Comparison of ENCODE assay signal across 17 cellular contexts in the genomic region with DNA sequence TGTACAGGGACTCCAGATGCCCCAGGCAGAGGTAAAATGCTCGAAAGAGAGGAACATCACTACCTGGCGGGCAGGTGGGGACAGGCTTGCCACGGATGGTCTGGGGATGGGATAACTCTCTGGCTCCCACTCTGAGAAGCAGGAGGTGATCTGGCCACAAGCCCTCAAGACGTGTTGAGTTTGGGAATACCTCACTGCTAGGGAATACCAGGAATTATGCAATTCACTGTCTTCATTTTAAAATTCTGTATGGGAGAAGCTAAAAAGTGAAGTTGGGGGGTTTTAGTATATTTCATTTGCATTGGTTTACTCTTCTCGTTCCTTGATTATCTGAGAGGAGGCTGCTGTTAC.
DNase-seq lines count a peak whose midpoint lies in the region; ATAC-seq, FAIRE-seq and TF ChIP-seq lines count a peak whose summit lies in the region.
"Had no signal": no experiment of that assay in that cellular context is flagged by ENCODE, and none has a peak within 500 bp of the region (broad histone marks: within the 10 kb centered on the region; RNA-seq: fewer than 3 reads in every experiment).

No MANE protein-coding gene starts in this region.

- no peaks in the 10 kb centered on the region for H3K9me2 ChIP-seq in SK-N-SH

- no peak overlapping the region; the same call in 1 of the 2 replicates for H3K9ac ChIP-seq in SK-N-SH

- no peaks in the 10 kb centered on the region for H3K27me3 ChIP-seq in SK-N-SH (ENCODE audit: insufficient read depth)

- H3K27ac ChIP-seq in SK-N-SH (ENCODE audit: low read depth in 2 of 2, low read length in 1 of 2) (peak overlapping the region in 1 of 2 experiments; percentile 72; a peak in 2 of 4 replicates), RWPE1 (peak overlapping the region; percentile 75)
- H3K27ac ChIP-seq: 22Rv1 had no signal

- H3K4me3 ChIP-seq in SK-N-SH (ENCODE audit: low read depth in 2 of 2, low read length in 1 of 2) (no peak overlapping the region), fibroblast of the aortic adventitia (ENCODE audit: low read depth, low read length) (peak overlapping the region; percentile 13)
- H3K4me3 ChIP-seq: HAP-1 had no signal

- CTCF ChIA-PET in SK-N-SH (lab: Yijun Ruan, JAX) (no interaction called here), RWPE1 (lab: Yijun Ruan, JAX) (interaction anchor here (0.7 kb wide), 1 partner anchor 94 kb away, joined by 3 read pairs; no protein-coding TSS in a partner anchor)

- H3K9me3 ChIP-seq in SK-N-SH: no peaks in the 10 kb centered on the region
- H3K9me3 ChIP-seq: HAP-1 had no signal

- FAIRE-seq in GM12891 (lab: Jason Lieb, UNC): no peak

- peaks cover 0 to 10% of the 10 kb centered on the region in 2 experiments; a peak in 1 of 4 replicates for H3K4me1 ChIP-seq in SK-N-SH (ENCODE audit: control insufficient read depth in 1 of 2, insufficient read depth in 2 of 2, low read depth in 1 of 2, low read length in 1 of 2)
- H3K4me1 ChIP-seq: HAP-1 had no signal

- no peak for TF ChIP-seq CTCF in SK-N-SH (IDR thresholded peaks at IDR 0.05)
- no peak for TF ChIP-seq CTCF in RWPE1 (conservative IDR thresholded peaks at IDR 0.05; ENCODE audit: low read depth)
- no peak for TF ChIP-seq CTCF in fibroblast of the aortic adventitia (IDR thresholded peaks at IDR 0.05; ENCODE audit: insufficient read depth, low read length)

- POLR2A ChIA-PET in SK-N-SH (lab: Yijun Ruan, JAX): no interaction called here
- POLR2A ChIA-PET in RWPE1 (lab: Yijun Ruan, JAX; ENCODE audit: low non-redundant PET): no interaction called here

- no peak for TF ChIP-seq EP300 in SK-N-SH (IDR thresholded peaks at IDR 0.05; ENCODE audit: borderline replicate concordance in 1 of 2, low read depth in 1 of 2, low read length in 1 of 2)

- no peaks in the 10 kb centered on the region for H3K79me2 ChIP-seq in SK-N-SH (ENCODE audit: insufficient read depth)

- no peak for TF ChIP-seq RAD21 in SK-N-SH (IDR thresholded peaks at IDR 0.05; ENCODE audit: low read length)

- ATAC-seq in SK-N-SH treated with all-trans-retinoic acid at 6 μM for 48 hours: no peak
- no peak for ATAC-seq in GM19351 (IDR thresholded peaks at IDR 0.05; ENCODE audit: unreplicated experiment)

- no peak overlapping the region for H2AFZ ChIP-seq in SK-N-SH (ENCODE audit: low read depth)

- DNase-seq in SK-N-SH (no peak), RWPE1 (ENCODE audit: low spot score) (no peak), fibroblast of the aortic adventitia (ENCODE audit: low read depth) (peak; percentile 15), NAMALWA (ENCODE audit: low spot score) (no peak), iPS-NIHi11 (ENCODE audit: low spot score) (no peak), GM12891 (ENCODE audit: insufficient read length, low spot score) (no peak)
- DNase-seq: C1 segment of cervical spinal cord; NCI-H1048; NCI-H146; NCI-H2081 treated with DMSO at 0.1 percent for 48 hours; NCI-H524 treated with DMSO at 0.1 percent for 48 hours; NK-92 treated with Interleukin-12 subunit alpha and Interleukin-12 subunit beta, amount 100 ng/mL, for 24 hours; SHP77 had no signal

- WGBS in SK-N-SH (ENCODE audit: low lambda C conversion rate): 73% methylated on average over 5 of the region's 5 CpGs

- H4K20me1 ChIP-seq in SK-N-SH (ENCODE audit: insufficient read depth): no peaks in the 10 kb centered on the region

- H3K4me2 ChIP-seq in SK-N-SH: 0 out of 2 replicates have a peak overlapping the region, but pooled peaks have one; percentile 32

- H3K36me3 ChIP-seq in SK-N-SH (replicated peaks in 1 of 2; ENCODE audit: control insufficient read depth in 1 of 2, insufficient read depth in 2 of 2, low read length in 1 of 2): no peaks in the 10 kb centered on the region
- H3K36me3 ChIP-seq: HAP-1 had no signal

- no peak for TF ChIP-seq POLR2A in GM12891 (IDR thresholded peaks at IDR 0.05; ENCODE audit: low read depth, low read length)

- peaks cover 16% of the 10 kb centered on the region for H3F3A ChIP-seq in SK-N-SH (replicated peaks; ENCODE audit: insufficient read depth)

TF ChIP-seq in SK-N-SH, 30 proteins besides CTCF, POLR2A, EP300 and RAD21:
- TF ChIP-seq ELF1 (IDR thresholded peaks at IDR 0.05): no peak
TF ChIP-seq in SK-N-SH: peak in this region for 0.

TF ChIP-seq in SK-N-SH treated with all-trans-retinoic acid at 6 μM for 48 hours, 23 proteins besides CTCF, POLR2A, EP300 and RAD21:
- no peak for TF ChIP-seq ARNTL (CRISPR knock-in tag; IDR thresholded peaks at IDR 0.05; ENCODE audit: borderline replicate concordance, low read depth)
- TF ChIP-seq OSR1 (CRISPR knock-in tag; IDR thresholded peaks at IDR 0.05): no peak
- no peak for TF ChIP-seq ZFP30 (CRISPR knock-in tag; IDR thresholded peaks at IDR 0.05)
- TF ChIP-seq TCF4 (CRISPR knock-in tag; IDR thresholded peaks at IDR 0.05; ENCODE audit: borderline replicate concordance): no peak
- TF ChIP-seq, protein P1, sequence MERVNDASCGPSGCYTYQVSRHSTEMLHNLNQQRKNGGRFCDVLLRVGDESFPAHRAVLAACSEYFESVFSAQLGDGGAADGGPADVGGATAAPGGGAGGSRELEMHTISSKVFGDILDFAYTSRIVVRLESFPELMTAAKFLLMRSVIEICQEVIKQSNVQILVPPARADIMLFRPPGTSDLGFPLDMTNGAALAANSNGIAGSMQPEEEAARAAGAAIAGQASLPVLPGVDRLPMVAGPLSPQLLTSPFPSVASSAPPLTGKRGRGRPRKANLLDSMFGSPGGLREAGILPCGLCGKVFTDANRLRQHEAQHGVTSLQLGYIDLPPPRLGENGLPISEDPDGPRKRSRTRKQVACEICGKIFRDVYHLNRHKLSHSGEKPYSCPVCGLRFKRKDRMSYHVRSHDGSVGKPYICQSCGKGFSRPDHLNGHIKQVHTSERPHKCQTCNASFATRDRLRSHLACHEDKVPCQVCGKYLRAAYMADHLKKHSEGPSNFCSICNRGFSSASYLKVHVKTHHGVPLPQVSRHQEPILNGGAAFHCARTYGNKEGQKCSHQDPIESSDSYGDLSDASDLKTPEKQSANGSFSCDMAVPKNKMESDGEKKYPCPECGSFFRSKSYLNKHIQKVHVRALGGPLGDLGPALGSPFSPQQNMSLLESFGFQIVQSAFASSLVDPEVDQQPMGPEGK (CRISPR knock-in tag; IDR thresholded peaks at IDR 0.05; ENCODE audit: borderline replicate concordance): no peak

TF ChIP-seq in GM12891, 5 proteins besides CTCF, POLR2A, EP300 and RAD21:
- TF ChIP-seq PAX5 (IDR thresholded peaks at IDR 0.05; ENCODE audit: insufficient read depth, low read length, severe bottlenecking): no peak
- no peak for TF ChIP-seq POU2F2 (IDR thresholded peaks at IDR 0.05; ENCODE audit: low read depth, low read length)
- no peak for TF ChIP-seq SPI1 (IDR thresholded peaks at IDR 0.05; ENCODE audit: low read depth, low read length)
